In the genomic region with DNA sequence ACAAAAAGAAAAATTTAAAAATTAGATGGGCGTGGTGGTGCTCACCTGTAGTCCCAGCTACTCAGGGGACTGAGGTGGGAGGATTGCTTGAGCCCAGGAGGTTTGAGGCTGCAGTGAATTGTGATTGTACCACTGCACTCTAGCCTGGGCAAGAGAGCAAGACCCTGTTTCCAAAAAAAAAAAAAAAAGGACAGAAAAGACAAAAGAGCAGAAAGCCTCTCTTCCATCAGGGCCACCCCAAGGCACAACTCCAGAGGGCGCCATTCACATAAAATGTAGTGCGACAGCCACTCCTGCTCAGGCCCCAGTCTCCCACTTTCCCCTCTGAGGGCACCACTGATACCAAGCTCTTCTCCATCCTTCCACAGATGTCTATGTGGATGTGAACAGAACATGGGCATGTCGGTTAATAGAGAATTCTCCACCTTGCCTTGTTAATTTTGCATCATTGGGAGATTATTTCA, we compare ENCODE assay signal across 11 cellular contexts. TPM values are rescaled to one million over a fixed set of nuclear protein-coding genes. Genes with fewer than 3 reads are reported as not detected.
DNase-seq lines count a peak whose midpoint lies in the region; ATAC-seq and TF ChIP-seq lines count a peak whose summit lies in the region.
"Had no signal": no experiment of that assay in that cellular context is flagged by ENCODE, and none has a peak within 500 bp of the region (broad histone marks: within the 10 kb centered on the region; RNA-seq: fewer than 3 reads in every experiment).

No MANE protein-coding gene starts in this region.

- TF ChIP-seq CTCF in 22Rv1 (IDR thresholded peaks at IDR 0.05) (peak; percentile 34), GM06990 (IDR thresholded peaks at IDR 0.05; ENCODE audit: insufficient read depth, low read length, poor library complexity, severe bottlenecking) (peak; percentile 14), RWPE1 (conservative IDR thresholded peaks at IDR 0.05; ENCODE audit: low read depth) (no peak), liver (IDR thresholded peaks at IDR 0.05; ENCODE audit: low read depth, low read length, missing input control) (peak; percentile 5)

- POLR2A ChIA-PET in RWPE1 (lab: Yijun Ruan, JAX; ENCODE audit: low non-redundant PET), result no interaction called here

- H3K36me3 ChIP-seq in GM06990 (ENCODE audit: control insufficient read depth, insufficient read depth, low read length), result peaks cover 24% of the 10 kb centered on the region
- peaks cover 0 to 12% (median 8%) of the 10 kb centered on the region in 4 donors for H3K36me3 ChIP-seq in liver (ENCODE audit: control insufficient read depth in 4 of 4, insufficient read depth in 3 of 4, low read depth in 1 of 4, low read length in 3 of 4)

- no peak overlapping the region for H3K9ac ChIP-seq in liver (ENCODE audit: low read depth in 1 of 2, low read length in 2 of 2)

- 94% methylated on average over 4 of the region's 4 CpGs for WGBS in liver

- H3K27me3 ChIP-seq in GM06990 (replicated peaks; ENCODE audit: control insufficient read depth, insufficient read depth, low read length), result no peaks in the 10 kb centered on the region
- no peaks in the 10 kb centered on the region for H3K27me3 ChIP-seq in liver (ENCODE audit: control insufficient read depth in 4 of 4, insufficient read depth in 4 of 4, low read length in 3 of 4)
- H3K27me3 ChIP-seq: upper lobe of left lung had no signal

- TF ChIP-seq RAD21 in liver (IDR thresholded peaks at IDR 0.05), result no peak

- no peak overlapping the region for H3K27ac ChIP-seq in 22Rv1
- peak overlapping the region; percentile 71 for H3K27ac ChIP-seq in RWPE1
- peak overlapping the region in 1 of 2 donors; percentile 12 for H3K27ac ChIP-seq in liver (ENCODE audit: low read depth in 1 of 2, low read length in 2 of 2)

- no peak for DNase-seq in GM06990 (ENCODE audit: extremely low read depth, insufficient read length)
- DNase-seq in RWPE1 (ENCODE audit: low spot score), result no peak
- no peak for DNase-seq in NCI-H2227 (lab: John Stamatoyannopoulos, UW; ENCODE audit: unreplicated experiment)
- DNase-seq in NCI-H748 (lab: John Stamatoyannopoulos, UW; ENCODE audit: unreplicated experiment), result no peak
- no peak for DNase-seq in stimulated activated naive CD4-positive, alpha-beta T cell (lab: John Stamatoyannopoulos, UW)
- DNase-seq: activated CD4-positive, alpha-beta T cell treated with anti-CD3 and anti-CD28 coated beads for 4 hours; cortex of kidney had no signal

- CTCF ChIA-PET in RWPE1 (lab: Yijun Ruan, JAX), result interaction anchor here (0.5 kb wide), 1 partner anchor 128 kb away, joined by 3 read pairs; no protein-coding TSS in a partner anchor

- no peak for ATAC-seq in GM19452 (IDR thresholded peaks at IDR 0.05; ENCODE audit: unreplicated experiment)

- H3K4me3 ChIP-seq in GM06990 (replicated peaks; ENCODE audit: low read depth, low read length) (no peak overlapping the region), liver (ENCODE audit: low read depth in 1 of 3, low read length in 3 of 3) (no peak overlapping the region)
- H3K4me3 ChIP-seq: upper lobe of left lung had no signal

- H3K4me1 ChIP-seq in liver (ENCODE audit: control insufficient read depth in 4 of 4, insufficient read depth in 4 of 4, low read length in 3 of 4), result peaks cover 25 to 65% (median 44%) of the 10 kb centered on the region in 4 donors

- no peaks in the 10 kb centered on the region for H3K9me3 ChIP-seq in liver (ENCODE audit: control insufficient read depth in 4 of 4, low read length in 3 of 4)
- H3K9me3 ChIP-seq: upper lobe of left lung had no signal

TF ChIP-seq in liver, 16 proteins besides CTCF, POLR2A, EP300 and RAD21:
- no peak for TF ChIP-seq GABPA (IDR thresholded peaks at IDR 0.05 in 1 of 2, conservative IDR thresholded peaks at IDR 0.05 in 1 of 2)
- TF ChIP-seq NR2F2 (IDR thresholded peaks at IDR 0.05), result no peak
- TF ChIP-seq RXRA (IDR thresholded peaks at IDR 0.05), result no peak
- TF ChIP-seq FOXA2 (IDR thresholded peaks at IDR 0.05), result no peak
- TF ChIP-seq, protein P1, sequence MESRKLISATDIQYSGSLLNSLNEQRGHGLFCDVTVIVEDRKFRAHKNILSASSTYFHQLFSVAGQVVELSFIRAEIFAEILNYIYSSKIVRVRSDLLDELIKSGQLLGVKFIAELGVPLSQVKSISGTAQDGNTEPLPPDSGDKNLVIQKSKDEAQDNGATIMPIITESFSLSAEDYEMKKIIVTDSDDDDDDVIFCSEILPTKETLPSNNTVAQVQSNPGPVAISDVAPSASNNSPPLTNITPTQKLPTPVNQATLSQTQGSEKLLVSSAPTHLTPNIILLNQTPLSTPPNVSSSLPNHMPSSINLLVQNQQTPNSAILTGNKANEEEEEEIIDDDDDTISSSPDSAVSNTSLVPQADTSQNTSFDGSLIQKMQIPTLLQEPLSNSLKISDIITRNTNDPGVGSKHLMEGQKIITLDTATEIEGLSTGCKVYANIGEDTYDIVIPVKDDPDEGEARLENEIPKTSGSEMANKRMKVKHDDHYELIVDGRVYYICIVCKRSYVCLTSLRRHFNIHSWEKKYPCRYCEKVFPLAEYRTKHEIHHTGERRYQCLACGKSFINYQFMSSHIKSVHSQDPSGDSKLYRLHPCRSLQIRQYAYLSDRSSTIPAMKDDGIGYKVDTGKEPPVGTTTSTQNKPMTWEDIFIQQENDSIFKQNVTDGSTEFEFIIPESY (IDR thresholded peaks at IDR 0.05), result no peak
- no peak for TF ChIP-seq JUND (IDR thresholded peaks at IDR 0.05)
- no peak for TF ChIP-seq EGR1 (IDR thresholded peaks at IDR 0.05; ENCODE audit: low read depth in 2 of 2)
- TF ChIP-seq HNF4A (conservative IDR thresholded peaks at IDR 0.05), result no peak
- no peak for TF ChIP-seq HNF4G (IDR thresholded peaks at IDR 0.05)
- TF ChIP-seq ATF3 (IDR thresholded peaks at IDR 0.05), result no peak
- TF ChIP-seq FOXA1 (IDR thresholded peaks at IDR 0.05), result no peak
- TF ChIP-seq YY1 (IDR thresholded peaks at IDR 0.05), result no peak
- no peak for TF ChIP-seq SP1 (IDR thresholded peaks at IDR 0.05)
- TF ChIP-seq, protein P2, sequence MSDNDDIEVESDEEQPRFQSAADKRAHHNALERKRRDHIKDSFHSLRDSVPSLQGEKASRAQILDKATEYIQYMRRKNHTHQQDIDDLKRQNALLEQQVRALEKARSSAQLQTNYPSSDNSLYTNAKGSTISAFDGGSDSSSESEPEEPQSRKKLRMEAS (IDR thresholded peaks at IDR 0.05), result no peak
- no peak for TF ChIP-seq TAF1 (conservative IDR thresholded peaks at IDR 0.05)

RNA-seq across cellular contexts. Expression of gene DGLUCY, which starts 41.8 kb away (rescaled TPM):
- total RNA-seq in liver, result 10 to 100 TPM; 26.1 to 58.1 TPM
- polyA plus RNA-seq in liver, result 10 to 100 TPM; 17.9 to 23.6 TPM
